Comparison of ENCODE assay signal across 22 cellular contexts in the genomic region with DNA sequence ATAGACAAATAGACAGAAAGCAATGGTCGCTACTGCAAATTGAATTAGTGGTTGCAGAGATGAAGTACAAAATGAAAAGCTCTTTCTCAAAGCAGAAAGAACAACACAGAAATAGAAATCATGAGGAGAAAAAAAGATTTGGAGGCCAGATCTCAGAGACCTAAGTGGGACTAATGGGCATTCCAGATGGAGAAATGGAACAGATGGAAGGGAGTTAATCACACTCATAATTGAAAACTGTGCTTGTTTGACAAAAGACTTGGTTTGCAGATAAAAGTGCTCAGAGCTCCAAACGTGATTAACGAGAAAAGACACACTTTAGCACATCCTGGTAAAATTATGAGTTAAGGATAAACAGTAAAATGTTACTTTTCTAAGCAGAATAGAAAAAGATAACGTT.
"Had no signal": no experiment of that assay in that cellular context is flagged by ENCODE, and none has a peak within 500 bp of the region (broad histone marks: within the 10 kb centered on the region; RNA-seq: fewer than 3 reads in every experiment).

No MANE protein-coding gene starts in this region.

- ATAC-seq: activated CD8-positive, alpha-beta memory T cell treated with anti-CD3 and anti-CD28 coated beads, Interleukin-2, amount 10 ng/mL, durations not matched to agents 7 days and 5 days; activated CD8-positive, alpha-beta T cell treated with anti-CD3 and anti-CD28 coated beads for 36 hours; left lobe of liver; lower lobe of right lung; mucosa of descending colon; stimulated activated naive B cell treated with anti-CD40 and anti-IgM and Interleukin-4, amounts not matched to agents 10 μg/mL and 1 μg/mL and 100 μg/mL, for 72 hours had no signal

- DNase-seq: activated CD4-positive, alpha-beta T cell treated with anti-CD3 and anti-CD28 coated beads, Interleukin-2, amount 10 ng/mL, durations not matched to agents 7 days and 5 days; activated CD4-positive, CD25-positive, alpha-beta regulatory T cell treated with anti-CD3 and anti-CD28 coated beads, Interleukin-2, amount 50 U/mL, for 72 hours; activated CD8-positive, alpha-beta memory T cell treated with anti-CD3 and anti-CD28 coated beads, Interleukin-2, amount 10 ng/mL, durations not matched to agents 7 days and 5 days; activated CD8-positive, alpha-beta T cell treated with anti-CD3 and anti-CD28 coated beads for 36 hours; activated effector memory CD4-positive, alpha-beta T cell treated with anti-CD3 and anti-CD28 coated beads, Interleukin-2, amount 50 U/mL, for 16 hours; activated naive CD4-positive, alpha-beta T cell treated with anti-CD3 and anti-CD28 coated beads, Interleukin-2, amount 10 ng/mL, durations not matched to agents 7 days and 5 days; activated T-cell treated with anti-CD3 and anti-CD28 coated beads for 4 hours; amygdala; cerebellar nuclear complex; cortex of kidney; kidney; lower lobe of right lung; mesendoderm; mucosa of descending colon; sigmoid colon; stimulated activated CD4-positive, alpha-beta T cell treated with anti-CD3 and anti-CD28 coated beads, Interleukin-15, amount 100 ng/mL, for 24 hours; stimulated activated naive B cell treated with anti-CD40 and anti-IgM and Interleukin-4, amounts not matched to agents 10 μg/mL and 1 μg/mL and 100 μg/mL, for 72 hours; testis; trophoblast cell had no signal

- H3K36me3 ChIP-seq: lower lobe of right lung, sigmoid colon had no signal

- H3K4me3 ChIP-seq: lower lobe of right lung, mucosa of descending colon, sigmoid colon, smooth muscle cell, testis had no signal

- H3K27me3 ChIP-seq: sigmoid colon, testis had no signal

- H3K27ac ChIP-seq: lower lobe of right lung, sigmoid colon, testis, VCaP had no signal

- H3K9me3 ChIP-seq: lower lobe of right lung, mucosa of descending colon, testis had no signal
